In genomic region chr13:41465215-41465907, GRCh38 we compare ENCODE assay signal across 2 cellular contexts.
TF ChIP-seq lines count a peak whose summit lies in the region.

No MANE protein-coding gene starts in this region.

TF ChIP-seq in SK-N-SH treated with all-trans-retinoic acid at 6 μM for 48 hours, 23 proteins besides CTCF, POLR2A, EP300 and RAD21 (continued from another document):
- no peak for TF ChIP-seq CREB5 (CRISPR knock-in tag; IDR thresholded peaks at IDR 0.05; ENCODE audit: low read depth)
- TF ChIP-seq CSRNP3 (CRISPR knock-in tag; IDR thresholded peaks at IDR 0.05): no peak
- TF ChIP-seq POU6F1 (CRISPR knock-in tag; IDR thresholded peaks at IDR 0.05; ENCODE audit: borderline replicate concordance, low read depth): no peak
- TF ChIP-seq ESRRG (CRISPR knock-in tag; IDR thresholded peaks at IDR 0.05): no peak
- no peak for TF ChIP-seq PATZ1 (CRISPR knock-in tag; IDR thresholded peaks at IDR 0.05; ENCODE audit: borderline replicate concordance)
- TF ChIP-seq ZNF565 (CRISPR knock-in tag; conservative IDR thresholded peaks at IDR 0.05; ENCODE audit: low read depth): no peak
- no peak for TF ChIP-seq ZFP30 (CRISPR knock-in tag; IDR thresholded peaks at IDR 0.05)
- no peak for TF ChIP-seq ZNF8 (CRISPR knock-in tag; IDR thresholded peaks at IDR 0.05)
- TF ChIP-seq RARB (CRISPR knock-in tag; IDR thresholded peaks at IDR 0.05): no peak
TF ChIP-seq in SK-N-SH treated with all-trans-retinoic acid at 6 μM for 48 hours: peak in this region for 0.

TF ChIP-seq in K562, 482 proteins besides CTCF, POLR2A, EP300 and RAD21 (continued from another document and continues in another):
- TF ChIP-seq POLR2AphosphoS5 (IDR thresholded peaks at IDR 0.05; ENCODE audit: control insufficient read depth, insufficient read depth, low read depth, low read length): no peak
- TF ChIP-seq SRSF1 (IDR thresholded peaks at IDR 0.05; ENCODE audit: low read depth, low read length): no peak
- TF ChIP-seq STAT5A (IDR thresholded peaks at IDR 0.05; ENCODE audit: borderline replicate concordance, low read length): no peak
- TF ChIP-seq SMARCE1 (IDR thresholded peaks at IDR 0.05): 0 out of 2 replicates have a peak, but pooled peaks have one; percentile 26
- no peak for TF ChIP-seq ZNF324 (CRISPR knock-in tag; IDR thresholded peaks at IDR 0.05)
- TF ChIP-seq JUN (IDR thresholded peaks at IDR 0.05; ENCODE audit: borderline replicate concordance, low read depth, low read length): 0 out of 2 replicates have a peak, but pooled peaks have one; percentile 10
- no peak for TF ChIP-seq JUN (CRISPR knock-in tag; IDR thresholded peaks at IDR 0.05; ENCODE audit: borderline replicate concordance)
- no peak for TF ChIP-seq ZKSCAN8 (CRISPR knock-in tag; IDR thresholded peaks at IDR 0.05)
- TF ChIP-seq ZBTB34 (CRISPR knock-in tag; IDR thresholded peaks at IDR 0.05): no peak
- no peak for TF ChIP-seq ASH1L (IDR thresholded peaks at IDR 0.05; ENCODE audit: borderline replicate concordance, low read depth, partially characterized antibody)
- no peak for TF ChIP-seq MITF (IDR thresholded peaks at IDR 0.05)
- no peak for TF ChIP-seq NCOA2 (IDR thresholded peaks at IDR 0.05; ENCODE audit: partially characterized antibody in 2 of 2)
- no peak for TF ChIP-seq MAZ (CRISPR knock-in tag; conservative IDR thresholded peaks at IDR 0.05 in 1 of 2, IDR thresholded peaks at IDR 0.05 in 1 of 2)
- no peak for TF ChIP-seq CHD2 (IDR thresholded peaks at IDR 0.05; ENCODE audit: low read depth, low read length)
- TF ChIP-seq ZNF644 (tag; IDR thresholded peaks at IDR 0.05; ENCODE audit: low read depth): no peak
- TF ChIP-seq ZNF79 (CRISPR knock-in tag; IDR thresholded peaks at IDR 0.05; ENCODE audit: low read depth): no peak
- peak; percentile 59 for TF ChIP-seq CBFA2T3 (IDR thresholded peaks at IDR 0.05)
- TF ChIP-seq ZNF589 (CRISPR knock-in tag; IDR thresholded peaks at IDR 0.05; ENCODE audit: low read depth): peak; percentile 75; the same call in 1 of the 2 replicates
- peak; percentile 71 for TF ChIP-seq TAL1 (IDR thresholded peaks at IDR 0.05)
- TF ChIP-seq CBFB (CRISPR knock-in tag; IDR thresholded peaks at IDR 0.05): no peak
- no peak for TF ChIP-seq ID3 (CRISPR knock-in tag; IDR thresholded peaks at IDR 0.05)
- TF ChIP-seq ID3 (tag; IDR thresholded peaks at IDR 0.05): 0 out of 2 replicates have a peak, but pooled peaks have one; percentile 55
- TF ChIP-seq NCOA6 (IDR thresholded peaks at IDR 0.05): no peak
- no peak for TF ChIP-seq CAMTA2 (CRISPR knock-in tag; conservative IDR thresholded peaks at IDR 0.05)
- TF ChIP-seq ZNF134 (CRISPR knock-in tag; conservative IDR thresholded peaks at IDR 0.05): no peak
- TF ChIP-seq ADNP (tag; IDR thresholded peaks at IDR 0.05): no peak
- TF ChIP-seq TFAP4 (CRISPR knock-in tag; IDR thresholded peaks at IDR 0.05; ENCODE audit: borderline replicate concordance): peak; percentile 50; the same call in 1 of the 2 replicates
- no peak for TF ChIP-seq COPS2 (conservative IDR thresholded peaks at IDR 0.05)
- TF ChIP-seq MAFF (IDR thresholded peaks at IDR 0.05; ENCODE audit: low read length): no peak
- no peak for TF ChIP-seq TBL1XR1 (IDR thresholded peaks at IDR 0.05; ENCODE audit: low read length in 2 of 2)
- TF ChIP-seq RBM17 (IDR thresholded peaks at IDR 0.05; ENCODE audit: borderline replicate concordance, low read depth, low read length): no peak
- TF ChIP-seq HLTF (IDR thresholded peaks at IDR 0.05): no peak
- 0 out of 2 replicates have a peak, but pooled peaks have one; percentile 20 for TF ChIP-seq CXXC5 (CRISPR knock-in tag; IDR thresholded peaks at IDR 0.05)
- peak; percentile 63; the same call in 1 of the 2 replicates for TF ChIP-seq ZNF197 (CRISPR knock-in tag; IDR thresholded peaks at IDR 0.05; ENCODE audit: low read depth)
- TF ChIP-seq ZNF445 (CRISPR knock-in tag; IDR thresholded peaks at IDR 0.05; ENCODE audit: low read depth): no peak
- 0 out of 4 replicates have a peak, but pooled peaks of 1 of the 2 experiments have one; percentile 3 for TF ChIP-seq RCOR1 (IDR thresholded peaks at IDR 0.05; ENCODE audit: borderline replicate concordance in 1 of 2, low read depth in 2 of 2, low read length in 2 of 2)
- TF ChIP-seq ATF7 (IDR thresholded peaks at IDR 0.05): peak; percentile 77
- peak; percentile 22; the same call in 1 of the 2 replicates for TF ChIP-seq JUND (IDR thresholded peaks at IDR 0.05; ENCODE audit: borderline replicate concordance, low read depth, low read length)
- TF ChIP-seq JUND (tag; IDR thresholded peaks at IDR 0.05; ENCODE audit: borderline replicate concordance, low read depth, low read length): 0 out of 3 replicates have a peak, but pooled peaks have one; percentile 49
- TF ChIP-seq ZNF347 (CRISPR knock-in tag; IDR thresholded peaks at IDR 0.05; ENCODE audit: low read depth): no peak
- no peak for TF ChIP-seq ZFP36 (IDR thresholded peaks at IDR 0.05; ENCODE audit: low read depth, low read length, partially characterized antibody)
- peak; percentile 64 for TF ChIP-seq TCF3 (CRISPR knock-in tag; IDR thresholded peaks at IDR 0.05)
- TF ChIP-seq TRIM25 (IDR thresholded peaks at IDR 0.05; ENCODE audit: borderline replicate concordance): no peak
- TF ChIP-seq NR2C2 (CRISPR knock-in tag; IDR thresholded peaks at IDR 0.05): no peak
- no peak; the same call in 1 of the 2 replicates for TF ChIP-seq NR2C2 (tag; IDR thresholded peaks at IDR 0.05)
- no peak for TF ChIP-seq MTA1 (IDR thresholded peaks at IDR 0.05; ENCODE audit: borderline replicate concordance)
- no peak for TF ChIP-seq ZNF583 (CRISPR knock-in tag; IDR thresholded peaks at IDR 0.05)
- no peak for TF ChIP-seq LEF1 (IDR thresholded peaks at IDR 0.05)
- TF ChIP-seq MGA (IDR thresholded peaks at IDR 0.05): no peak
- TF ChIP-seq MED1 (CRISPR knock-in tag; IDR thresholded peaks at IDR 0.05; ENCODE audit: borderline replicate concordance): no peak
- TF ChIP-seq FOXP1 (CRISPR knock-in tag; IDR thresholded peaks at IDR 0.05): no peak
- peak; percentile 68 for TF ChIP-seq TEAD4 (IDR thresholded peaks at IDR 0.05; ENCODE audit: low read length)
- no peak for TF ChIP-seq TEAD4 (CRISPR knock-in tag; IDR thresholded peaks at IDR 0.05; ENCODE audit: borderline replicate concordance)
